In genomic region chr9:128361981-128362646, GRCh38 we compare ENCODE assay signal across 8 cellular contexts. TPM values are rescaled to one million over a fixed set of nuclear protein-coding genes. Genes with fewer than 3 reads are reported as not detected.
DNase-seq lines count a peak whose midpoint lies in the region; ATAC-seq lines count a peak whose summit lies in the region.

No MANE protein-coding gene starts in this region.

- no peaks in the 10 kb centered on the region for H3K9me3 Mint-ChIP-seq in activated CD4-positive, alpha-beta memory T cell treated with anti-CD3 and anti-CD28 coated beads, Interleukin-2, amount 10 ng/mL, durations not matched to agents 7 days and 5 days

- ATAC-seq in HG03432 (IDR thresholded peaks at IDR 0.05; ENCODE audit: unreplicated experiment): peak; percentile 67

- DNase-seq in activated gamma-delta T cell treated with Interleukin-2 at 50 U/mL for 16 hours: peak; percentile 61
- DNase-seq in activated gamma-delta T cell (lab: John Stamatoyannopoulos, UW): no peak
- peak; percentile 81 for DNase-seq in NCI-H748 (lab: John Stamatoyannopoulos, UW; ENCODE audit: unreplicated experiment)
- peak; percentile 75 for DNase-seq in activated CD4-positive, alpha-beta memory T cell treated with anti-CD3 and anti-CD28 coated beads, Interleukin-2, amount 10 ng/mL, durations not matched to agents 7 days and 5 days
- DNase-seq in ecto neural progenitor cell (ENCODE audit: low spot score): peak; percentile 87
- DNase-seq in lung microvascular endothelial cell (ENCODE audit: low read depth in 2 of 2): peak; percentile 83 to 89
- DNase-seq in stimulated activated CD4-positive, alpha-beta T cell treated with anti-CD3 and anti-CD28 coated beads, TNF-alpha, amount 100 ng/mL, for 48 hours (ENCODE audit: low read depth in 3 of 3): peak; percentile 52 to 67 (median 55)

- H3K4me3 Mint-ChIP-seq in activated CD4-positive, alpha-beta memory T cell treated with anti-CD3 and anti-CD28 coated beads, Interleukin-2, amount 10 ng/mL, durations not matched to agents 7 days and 5 days: peak overlapping the region; percentile 74

- POLR2A ChIA-PET in activated CD4-positive, alpha-beta memory T cell treated with anti-CD3 and anti-CD28 coated beads, Interleukin-2, amount 10 ng/mL, durations not matched to agents 7 days and 5 days (lab: Charles Lee): interaction anchor here (0.7 to 2.2 kb wide), 5 partner anchors 9 to 409 kb away, joined by 3 to 31 read pairs (median 3); partner anchors contain the start of genes BBLN and URM1

- H3K36me3 Mint-ChIP-seq in activated CD4-positive, alpha-beta memory T cell treated with anti-CD3 and anti-CD28 coated beads, Interleukin-2, amount 10 ng/mL, durations not matched to agents 7 days and 5 days (ENCODE audit: low read depth): no peaks in the 10 kb centered on the region

- CTCF ChIA-PET in activated CD4-positive, alpha-beta memory T cell treated with anti-CD3 and anti-CD28 coated beads, Interleukin-2, amount 10 ng/mL, durations not matched to agents 7 days and 5 days (lab: Charles Lee): interaction anchor here (0.6 to 3.4 kb wide), 38 partner anchors 9 to 456 kb away, joined by 3 to 56 read pairs (median 6); partner anchors contain the start of genes ENDOG, GOLGA2, ODF2 and SLC27A4

- peaks cover 11% of the 10 kb centered on the region for H3K4me1 Mint-ChIP-seq in activated CD4-positive, alpha-beta memory T cell treated with anti-CD3 and anti-CD28 coated beads, Interleukin-2, amount 10 ng/mL, durations not matched to agents 7 days and 5 days

- no peaks in the 10 kb centered on the region for H3K27me3 Mint-ChIP-seq in activated CD4-positive, alpha-beta memory T cell treated with anti-CD3 and anti-CD28 coated beads, Interleukin-2, amount 10 ng/mL, durations not matched to agents 7 days and 5 days

- no peak overlapping the region for H3K27ac Mint-ChIP-seq in activated CD4-positive, alpha-beta memory T cell treated with anti-CD3 and anti-CD28 coated beads, Interleukin-2, amount 10 ng/mL, durations not matched to agents 7 days and 5 days

RNA-seq across cellular contexts. Expression of gene URM1, which starts 9.1 kb away (rescaled TPM):
- 10 to 100 TPM; 62.8 to 64.3 TPM for total RNA-seq in activated CD4-positive, alpha-beta memory T cell treated with anti-CD3 and anti-CD28 coated beads, Interleukin-2, amount 10 ng/mL, durations not matched to agents 7 days and 5 days
- 36.0 and 46.4 TPM in 2 replicates for total RNA-seq in lung microvascular endothelial cell

RNA-seq across cellular contexts. Expression of gene SLC27A4, which starts 21.8 kb away (rescaled TPM):
- 10 to 100 TPM; 13.6 to 14.0 TPM for total RNA-seq in activated CD4-positive, alpha-beta memory T cell treated with anti-CD3 and anti-CD28 coated beads, Interleukin-2, amount 10 ng/mL, durations not matched to agents 7 days and 5 days
- total RNA-seq in lung microvascular endothelial cell: 18.5 and 46.8 TPM in 2 replicates

RNA-seq across cellular contexts. Expression of gene COQ4, which starts 39.5 kb away (rescaled TPM):
- total RNA-seq in activated CD4-positive, alpha-beta memory T cell treated with anti-CD3 and anti-CD28 coated beads, Interleukin-2, amount 10 ng/mL, durations not matched to agents 7 days and 5 days: 10 to 100 TPM; 27.6 to 28.4 TPM
- 18.7 and 26.0 TPM in 2 replicates for total RNA-seq in lung microvascular endothelial cell

RNA-seq across cellular contexts. Expression of gene TRUB2, which starts 39.9 kb away (rescaled TPM):
- total RNA-seq in activated CD4-positive, alpha-beta memory T cell treated with anti-CD3 and anti-CD28 coated beads, Interleukin-2, amount 10 ng/mL, durations not matched to agents 7 days and 5 days: 10 to 100 TPM; 16.9 to 18.9 TPM
- total RNA-seq in lung microvascular endothelial cell: 22.4 and 26.2 TPM in 2 replicates

RNA-seq across cellular contexts. Expression of gene CERCAM, which starts 58.5 kb away (rescaled TPM):
- 1 to 10 TPM; 1.3 TPM for total RNA-seq in activated CD4-positive, alpha-beta memory T cell treated with anti-CD3 and anti-CD28 coated beads, Interleukin-2, amount 10 ng/mL, durations not matched to agents 7 days and 5 days
- total RNA-seq in lung microvascular endothelial cell: 16.1 and 19.0 TPM in 2 replicates
